In genomic region chr2:24486628-24487027, GRCh38 we compare ENCODE assay signal across 27 cellular contexts.
"Had no signal": no experiment of that assay in that cellular context is flagged by ENCODE, and none has a peak within 500 bp of the region (broad histone marks: within the 10 kb centered on the region; RNA-seq: fewer than 3 reads in every experiment).

No MANE protein-coding gene starts in this region.

- H3K36me3 ChIP-seq: left ventricle myocardium inferior, ovary, right atrium auricular region, stomach, thyroid gland, transverse colon, upper lobe of left lung, vagina had no signal

- DNase-seq: hypothalamus; immature natural killer cell; kidney; left ventricle myocardium inferior; mesendoderm; naive B cell; natural killer cell; ovary; stimulated activated CD4-positive, alpha-beta T cell treated with anti-CD3 and anti-CD28 coated beads, Interleukin-12 subunit alpha, Interleukin-12 subunit beta, amount 100 ng/mL, for 4 hours; stimulated activated CD4-positive, alpha-beta T cell treated with anti-CD3 and anti-CD28 coated beads, Interleukin-15, amount 100 ng/mL, for 24 hours; stimulated activated CD4-positive, alpha-beta T cell treated with anti-CD3 and anti-CD28 coated beads, Interleukin-2, amount 100 ng/mL, for 24 hours; stimulated activated CD4-positive, alpha-beta T cell treated with anti-CD3 and anti-CD28 coated beads, Interleukin-4, amount 100 ng/mL, for 1 hour; stimulated activated naive B cell treated with anti-CD40 and anti-IgM and Interleukin-4, amounts not matched to agents 10 μg/mL and 1 μg/mL and 100 μg/mL, for 72 hours; stimulated activated naive CD8-positive, alpha-beta T cell treated with anti-CD3 and anti-CD28 coated beads, Interleukin-15, Interleukin-2, amounts not matched to agents 100 U/mL and 50 U/mL, for 24 hours; stomach; testis; thyroid gland; transverse colon; upper lobe of left lung had no signal

- FAIRE-seq: islet of Langerhans, kidney had no signal

- H3K9me3 Mint-ChIP-seq: immature natural killer cell, natural killer cell had no signal

- H3K4me3 Mint-ChIP-seq: immature natural killer cell; mesothelial cell of epicardium; natural killer cell; stimulated activated naive B cell treated with anti-CD40 and anti-IgM and Interleukin-4, amounts not matched to agents 10 μg/mL and 1 μg/mL and 100 μg/mL, for 72 hours had no signal

- H3K27ac ChIP-seq: left ventricle myocardium inferior, ovary, right atrium auricular region, skin epidermis, stomach, testis, thyroid gland, transverse colon, upper lobe of left lung, vagina had no signal

- H3K27me3 ChIP-seq: ovary, right atrium auricular region, stomach, testis, thyroid gland, transverse colon, upper lobe of left lung, vagina had no signal

- H3K36me3 Mint-ChIP-seq: mesothelial cell of epicardium; naive B cell; natural killer cell; stimulated activated naive B cell treated with anti-CD40 and anti-IgM and Interleukin-4, amounts not matched to agents 10 μg/mL and 1 μg/mL and 100 μg/mL, for 72 hours had no signal

- H3K4me3 ChIP-seq: left ventricle myocardium inferior, lung, ovary, right atrium auricular region, skin epidermis, stomach, testis, thyroid gland, transverse colon, upper lobe of left lung, vagina had no signal

- H3K27ac Mint-ChIP-seq: immature natural killer cell; mesothelial cell of epicardium; natural killer cell; progenitor cell of endocrine pancreas; stimulated activated naive B cell treated with anti-CD40 and anti-IgM and Interleukin-4, amounts not matched to agents 10 μg/mL and 1 μg/mL and 100 μg/mL, for 72 hours had no signal

- ATAC-seq: natural killer cell; sciatic nerve; stimulated activated naive B cell treated with anti-CD40 and anti-IgM and Interleukin-4, amounts not matched to agents 10 μg/mL and 1 μg/mL and 100 μg/mL, for 72 hours; stimulated activated naive CD8-positive, alpha-beta T cell treated with anti-CD3 and anti-CD28 coated beads, Interleukin-15, Interleukin-2, amounts not matched to agents 100 U/mL and 50 U/mL, for 24 hours had no signal

- H3K9me3 ChIP-seq: left ventricle myocardium inferior, ovary, right atrium auricular region, stomach, testis, thyroid gland, transverse colon, upper lobe of left lung, vagina had no signal
